ENCODE assay signal across 8 cellular contexts in the genomic region with DNA sequence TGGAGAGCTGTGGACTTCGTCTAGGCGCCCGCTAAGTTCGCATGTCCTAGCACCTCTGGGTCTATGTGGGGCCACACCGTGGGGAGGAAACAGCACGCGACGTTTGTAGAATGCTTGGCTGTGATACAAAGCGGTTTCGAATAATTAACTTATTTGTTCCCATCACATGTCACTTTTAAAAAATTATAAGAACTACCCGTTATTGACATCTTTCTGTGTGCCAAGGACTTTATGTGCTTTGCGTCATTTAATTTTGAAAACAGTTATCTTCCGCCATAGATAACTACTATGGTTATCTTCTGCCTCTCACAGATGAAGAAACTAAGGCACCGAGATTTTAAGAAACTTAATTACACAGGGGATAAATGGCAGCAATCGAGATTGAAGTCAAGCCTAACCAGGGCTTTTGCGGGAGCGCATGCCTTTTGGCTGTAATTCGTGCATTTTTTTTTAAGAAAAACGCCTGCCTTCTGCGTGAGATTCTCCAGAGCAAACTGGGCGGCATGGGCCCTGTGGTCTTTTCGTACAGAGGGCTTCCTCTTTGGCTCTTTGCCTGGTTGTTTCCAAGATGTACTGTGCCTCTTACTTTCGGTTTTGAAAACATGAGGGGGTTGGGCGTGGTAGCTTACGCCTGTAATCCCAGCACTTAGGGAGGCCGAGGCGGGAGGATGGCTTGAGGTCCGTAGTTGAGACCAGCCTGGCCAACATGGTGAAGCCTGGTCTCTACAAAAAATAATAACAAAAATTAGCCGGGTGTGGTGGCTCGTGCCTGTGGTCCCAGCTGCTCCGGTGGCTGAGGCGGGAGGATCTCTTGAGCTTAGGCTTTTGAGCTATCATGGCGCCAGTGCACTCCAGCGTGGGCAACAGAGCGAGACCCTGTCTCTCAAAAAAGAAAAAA. TPM values are rescaled to one million over a fixed set of nuclear protein-coding genes. Genes with fewer than 3 reads are reported as not detected.
DNase-seq lines count a peak whose midpoint lies in the region; ATAC-seq and TF ChIP-seq lines count a peak whose summit lies in the region.

No MANE protein-coding gene starts in this region.

- CTCF ChIA-PET in HCT116 (lab: Charles Lee) = interaction anchor here (1.0 to 3.6 kb wide), 7 partner anchors 10 to 49 kb away, joined by 5 to 30 read pairs (median 16); a partner anchor contains a TSS

- H3K27me3 ChIP-seq in HCT116 (ENCODE audit: insufficient read depth, low read length) (no peaks in the 10 kb centered on the region), NT2/D1 (ENCODE audit: insufficient read depth, insufficient read length) (no peaks in the 10 kb centered on the region), mononuclear cell (ENCODE audit: insufficient read depth, low read length) (no peaks in the 10 kb centered on the region), stomach smooth muscle (ENCODE audit: control insufficient read depth in 1 of 2, insufficient read depth in 2 of 2, low read length in 2 of 2) (no peaks in the 10 kb centered on the region)

- DNase-seq in CD14-positive monocyte (ENCODE audit: low spot score) = peak; percentile 66
- DNase-seq in HCT116 (ENCODE audit: low read depth, low spot score) = peak; percentile 54
- DNase-seq in NT2/D1 (ENCODE audit: low read depth, low spot score) = no peak
- peak; percentile 79 for DNase-seq in activated CD8-positive, alpha-beta memory T cell treated with anti-CD3 and anti-CD28 coated beads, Interleukin-2, amount 50 U/mL, for 48 hours
- DNase-seq in epithelial cell of proximal tubule (ENCODE audit: low read depth) = no peak

- TF ChIP-seq CTCF in CD14-positive monocyte (IDR thresholded peaks at IDR 0.05) = no peak
- TF ChIP-seq CTCF in HCT116 (IDR thresholded peaks at IDR 0.05 in 2 of 3, conservative IDR thresholded peaks at IDR 0.05 in 1 of 3; ENCODE audit: borderline replicate concordance in 1 of 3, insufficient read depth in 1 of 3, low read depth in 2 of 3, low read length in 2 of 3) = no peak
- no peak for TF ChIP-seq CTCF in epithelial cell of proximal tubule (conservative IDR thresholded peaks at IDR 0.05; ENCODE audit: low read depth, low read length)

- POLR2A ChIA-PET in HCT116 (lab: Charles Lee) = interaction anchor here (0.8 to 7.0 kb wide), 9 partner anchors 9 to 49 kb away, joined by 3 to 106 read pairs (median 7); a partner anchor contains a TSS

- H3K9ac ChIP-seq in HCT116 (ENCODE audit: low read length) (peak overlapping the region; percentile 74), NT2/D1 (ENCODE audit: insufficient read length, low read depth) (peak overlapping the region; percentile 93), stomach smooth muscle (ENCODE audit: low read length in 2 of 2) (peak overlapping the region; percentile 97 to 98)

- no peak for TF ChIP-seq POLR2A in HCT116 (IDR thresholded peaks at IDR 0.05; ENCODE audit: borderline replicate concordance, extremely low read depth, insufficient read depth, insufficient read length)

- H3K4me3 ChIP-seq in HCT116 (replicated peaks in 1 of 2; ENCODE audit: low read depth in 1 of 2, low read length in 2 of 2) = peak overlapping the region; percentile 84 to 93
- H3K4me3 ChIP-seq in NT2/D1 (ENCODE audit: insufficient read length, low read depth) = peak overlapping the region; percentile 78
- H3K4me3 ChIP-seq in epithelial cell of proximal tubule (ENCODE audit: low read depth, low read length) = peak overlapping the region; percentile 99
- peak overlapping the region; percentile 100 for H3K4me3 ChIP-seq in mononuclear cell (ENCODE audit: low read length)
- peak overlapping the region; percentile 94 to 98 for H3K4me3 ChIP-seq in stomach smooth muscle (ENCODE audit: low read length in 2 of 2)

- H3K9me3 Mint-ChIP-seq in CD14-positive monocyte = peaks cover 0 to 15% (median 4%) of the 10 kb centered on the region in 7 donors

- intact Hi-C loops in CD14-positive monocyte (cut with micrococcal nuclease) (loop anchor here in 1 of 2 donors (2.0 kb wide), 1 partner anchor 16 kb away; no protein-coding TSS in a partner anchor), HCT116 (cut with micrococcal nuclease) (no loop called here)

- no peaks in the 10 kb centered on the region for H4K20me1 ChIP-seq in HCT116 (ENCODE audit: insufficient read depth)

- RAD21 ChIA-PET in HCT116 (lab: Charles Lee; ENCODE audit: low non-redundant PET in 1 of 2, low total read pairs in 2 of 2, uncharacterized antibody in 2 of 2, unreplicated experiment in 2 of 2) = interaction anchor here (0.7 to 1.9 kb wide), 3 partner anchors 26 to 49 kb away, joined by 3 to 5 read pairs (median 4); a partner anchor contains a TSS

- H3K9me3 ChIP-seq in HCT116 (ENCODE audit: control insufficient read depth in 1 of 2, insufficient read depth in 1 of 2, low read depth in 1 of 2, low read length in 2 of 2) (no peaks in the 10 kb centered on the region), NT2/D1 (ENCODE audit: insufficient read depth, low read length) (no peaks in the 10 kb centered on the region), mononuclear cell (ENCODE audit: low read depth, low read length) (no peaks in the 10 kb centered on the region), stomach smooth muscle (ENCODE audit: control insufficient read depth in 2 of 2, low read length in 2 of 2) (no peaks in the 10 kb centered on the region)

- H3K79me2 ChIP-seq in HCT116 (ENCODE audit: insufficient read depth, low read length) = peaks cover 41% of the 10 kb centered on the region

- ATAC-seq in HCT116 (peak; percentile 45), HG03520 (IDR thresholded peaks at IDR 0.05; ENCODE audit: unreplicated experiment) (no peak)

- peaks cover 11 to 20% of the 10 kb centered on the region in 2 experiments; a peak in 3 of 4 replicates for H3K4me1 ChIP-seq in HCT116 (ENCODE audit: control insufficient read depth in 1 of 2, insufficient read depth in 2 of 2, low read length in 2 of 2)
- no peaks in the 10 kb centered on the region for H3K4me1 ChIP-seq in NT2/D1 (ENCODE audit: insufficient read depth, insufficient read length)
- H3K4me1 ChIP-seq in mononuclear cell (ENCODE audit: insufficient read depth, low read length) = peaks cover 56% of the 10 kb centered on the region
- H3K4me1 ChIP-seq in stomach smooth muscle (ENCODE audit: control insufficient read depth, insufficient read depth, low read length) = peaks cover 2% of the 10 kb centered on the region

- H3K36me3 ChIP-seq in HCT116 (ENCODE audit: control insufficient read depth in 1 of 2, insufficient read depth in 2 of 2, low read length in 2 of 2) (peaks cover 20 to 24% of the 10 kb centered on the region in 2 experiments), NT2/D1 (ENCODE audit: insufficient read depth, insufficient read length, low read length) (peaks cover 25% of the 10 kb centered on the region), stomach smooth muscle (ENCODE audit: control insufficient read depth in 2 of 2, insufficient read depth in 2 of 2, low read length in 2 of 2) (peaks cover 15 to 22% of the 10 kb centered on the region in 2 donors)

- peaks cover 63 to 67% of the 10 kb centered on the region in 2 donors for H3K36me3 Mint-ChIP-seq in CD14-positive monocyte

- H3K4me2 ChIP-seq in HCT116 (ENCODE audit: low read length) = peak overlapping the region; percentile 83

- TSS peak; percentile 65 for BruUV-seq in HCT116 (replicated peaks; lab: Mats Ljungman, UMichigan)

- no peak for TF ChIP-seq RAD21 in HCT116 (IDR thresholded peaks at IDR 0.05; ENCODE audit: low read depth)

- peaks cover 2 to 9% (median 4%) of the 10 kb centered on the region in 3 donors for H3K27me3 Mint-ChIP-seq in CD14-positive monocyte (ENCODE audit: low read depth in 3 of 3)

- H3K27ac Mint-ChIP-seq in CD14-positive monocyte = peak overlapping the region; percentile 99 to 100 (median 100)

- peaks cover 46% of the 10 kb centered on the region for H3K4me1 Mint-ChIP-seq in CD14-positive monocyte

- H2AFZ ChIP-seq in HCT116 (ENCODE audit: low read depth, low read length, poor library complexity, severe bottlenecking) = no peak overlapping the region

- H3K9me2 ChIP-seq in HCT116 (ENCODE audit: insufficient read depth) = no peaks in the 10 kb centered on the region

- H3K4me3 Mint-ChIP-seq in CD14-positive monocyte = peak overlapping the region; percentile 98 to 100

- H3K27ac ChIP-seq in HCT116 (ENCODE audit: low read depth, low read length) (peak overlapping the region; percentile 69), stomach smooth muscle (ENCODE audit: low read length) (peak overlapping the region; percentile 99)

TF ChIP-seq in HCT116, 20 proteins besides CTCF, POLR2A, EP300 and RAD21 (continues in another document):
- TF ChIP-seq, protein P1, sequence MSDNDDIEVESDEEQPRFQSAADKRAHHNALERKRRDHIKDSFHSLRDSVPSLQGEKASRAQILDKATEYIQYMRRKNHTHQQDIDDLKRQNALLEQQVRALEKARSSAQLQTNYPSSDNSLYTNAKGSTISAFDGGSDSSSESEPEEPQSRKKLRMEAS (IDR thresholded peaks at IDR 0.05) = 0 out of 2 replicates have a peak, but pooled peaks have one; percentile 12

RNA-seq across cellular contexts. Expression of a gene that starts 1.0 kb away (rescaled TPM):
- polyA plus RNA-seq in CD14-positive monocyte = over 10,000 TPM; 28,259 to 28,278 TPM
- 388 TPM for total RNA-seq in HCT116 (2021; ENCODE audit: unreplicated experiment)
- 668 and 788 TPM in 2 replicates for polyA plus RNA-seq in HCT116 (2012)
- total RNA-seq in epithelial cell of proximal tubule = 648 and 1,011 TPM in 2 replicates
- total RNA-seq in mononuclear cell = 20,832 TPM

RNA-seq across cellular contexts. Expression of a gene that starts 1.2 kb away (rescaled TPM):
- 1 to 10 TPM; 1.8 to 1.9 TPM for polyA plus RNA-seq in CD14-positive monocyte
- total RNA-seq in HCT116 (2021; ENCODE audit: unreplicated experiment) (1.2 TPM), epithelial cell of proximal tubule (not detected in 2 replicates), mononuclear cell (19.2 TPM)
- polyA plus RNA-seq in HCT116 (2012) = 0.31 and 0.38 TPM in 2 replicates

RNA-seq across cellular contexts. Expression of a gene that starts 24.0 kb away (rescaled TPM):
- polyA plus RNA-seq in CD14-positive monocyte = 10 to 100 TPM; 15.8 to 18.2 TPM
- total RNA-seq in HCT116 (2021; ENCODE audit: unreplicated experiment) (13.0 TPM), epithelial cell of proximal tubule (7.7 and 10.9 TPM in 2 replicates), mononuclear cell (7.5 TPM)
- 11.3 and 15.9 TPM in 2 replicates for polyA plus RNA-seq in HCT116 (2012)

RNA-seq across cellular contexts. Expression of a gene that starts 48.9 kb away (rescaled TPM):
- 10 to 100 TPM; 26.4 to 50.4 TPM for polyA plus RNA-seq in CD14-positive monocyte
- total RNA-seq in HCT116 (2021; ENCODE audit: unreplicated experiment) = 34.8 TPM
- 24.0 and 29.7 TPM in 2 replicates for polyA plus RNA-seq in HCT116 (2012)
- total RNA-seq in epithelial cell of proximal tubule = 34.1 and 37.5 TPM in 2 replicates
- total RNA-seq in mononuclear cell = 74.4 TPM

Comparison
In these comparisons a context has a peak if more than half of its experiments do, and no peak if none do; other contexts are left out.
1. DNase-seq: peak in CD14-positive monocyte (single experiment), HCT116 (single experiment) and activated CD8-positive, alpha-beta memory T cell treated with anti-CD3 and anti-CD28 coated beads, Interleukin-2, amount 50 U/mL, for 48 hours (single experiment); none in NT2/D1 (single experiment) and epithelial cell of proximal tubule (single experiment).
2. RNA of a gene that starts 1.0 kb away (total RNA-seq): 20,832 TPM in mononuclear cell (single experiment); 648 to 1,011 TPM in epithelial cell of proximal tubule and 388 TPM in HCT116 (single experiment); every median in the first group is over 10 times any median in the second.
3. Peak in every context shown above with its lines, with median percentiles within 50 percentile points of each other: H3K4me3 ChIP-seq and H3K9ac ChIP-seq.